1 cellular context compared by ENCODE assay signal in the genomic region with DNA sequence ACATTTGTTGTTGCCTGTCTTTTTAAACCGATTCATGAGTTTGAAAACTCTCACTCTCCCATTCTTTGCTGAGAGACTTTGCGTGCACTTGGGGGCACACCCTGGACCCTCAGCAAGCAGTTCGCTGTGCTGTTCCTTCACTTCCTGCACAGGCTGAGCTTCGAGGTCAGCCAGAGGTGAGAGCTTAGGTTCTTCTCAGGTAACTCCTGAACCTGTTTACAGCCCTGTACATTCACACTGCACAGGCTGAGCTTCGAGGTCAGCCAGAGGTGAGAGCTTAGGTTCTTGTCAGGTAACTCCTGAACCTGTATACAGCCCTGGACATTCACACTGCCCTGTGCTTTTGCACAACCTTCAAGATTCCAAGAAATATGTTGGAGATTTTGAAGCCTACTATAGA.
TF ChIP-seq lines count a peak whose summit lies in the region.

No MANE protein-coding gene starts in this region.

TF ChIP-seq in GM23338, 12 proteins besides CTCF, POLR2A, EP300 and RAD21 (continued from another document):
- TF ChIP-seq ZNF462 (CRISPR knock-in tag; IDR thresholded peaks at IDR 0.05) (no peak), NANOG (IDR thresholded peaks at IDR 0.05; ENCODE audit: borderline replicate concordance) (no peak), CREB1 (CRISPR knock-in tag; IDR thresholded peaks at IDR 0.05; ENCODE audit: low read depth) (no peak), JUNB (IDR thresholded peaks at IDR 0.05; ENCODE audit: unreplicated experiment) (no peak), ETS1 (IDR thresholded peaks at IDR 0.05) (no peak), ZNF114 (CRISPR knock-in tag; IDR thresholded peaks at IDR 0.05) (no peak), REST (IDR thresholded peaks at IDR 0.05; ENCODE audit: unreplicated experiment) (no peak)
TF ChIP-seq in GM23338: peak in this region for 0.
